8 cellular contexts compared by ENCODE assay signal in the genomic region with DNA sequence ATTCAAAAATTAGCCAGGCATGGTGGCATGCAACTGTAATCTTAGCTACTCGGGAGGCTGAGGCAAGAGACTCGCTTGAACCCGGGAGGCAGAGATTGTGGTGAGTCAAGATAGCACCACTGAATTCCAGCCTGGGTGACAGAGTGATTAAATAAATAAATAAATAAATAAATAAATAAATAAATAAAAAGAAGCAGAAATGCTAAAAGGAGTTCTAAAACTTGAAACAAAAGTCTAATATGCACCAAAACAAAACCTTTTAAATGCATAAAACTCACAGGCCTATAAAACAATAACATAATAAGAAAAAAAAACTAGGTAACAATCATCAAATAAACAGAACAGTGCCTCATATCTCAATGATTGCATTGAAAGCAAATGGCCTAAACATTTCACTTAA.
"Had no signal": no experiment of that assay in that cellular context is flagged by ENCODE, and none has a peak within 500 bp of the region (broad histone marks: within the 10 kb centered on the region; RNA-seq: fewer than 3 reads in every experiment).

No MANE protein-coding gene starts in this region.

- ATAC-seq: GM12878 had no signal

- DNase-seq: GDM1, GF-D8 had no signal

- FAIRE-seq: G401.6, GM12878, GM12891, GM12892, GM18507, GM19239 had no signal

- H3K4me3 ChIP-seq: GM12878 had no signal
